In the genomic region with DNA sequence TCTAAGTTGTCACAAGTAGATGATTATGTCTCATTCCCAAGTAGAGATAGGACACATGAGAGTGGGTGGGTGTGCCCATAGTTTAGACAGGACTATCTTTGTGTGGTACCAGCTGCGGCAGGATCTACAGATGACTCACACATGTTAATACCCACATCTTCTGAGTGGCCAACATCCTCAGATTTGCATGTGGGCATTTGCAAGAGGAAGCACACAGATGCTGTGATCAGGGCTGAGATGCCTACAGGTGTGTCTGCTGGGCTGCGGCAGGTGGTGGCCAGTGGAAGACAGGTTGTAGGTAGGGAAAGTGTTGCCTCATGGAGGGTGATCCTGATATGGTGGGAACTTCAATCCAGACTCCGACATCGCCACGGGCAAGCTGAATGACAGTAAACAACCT, we compare ENCODE assay signal across 8 cellular contexts. TPM values are rescaled to one million over a fixed set of nuclear protein-coding genes. Genes with fewer than 3 reads are reported as not detected.
DNase-seq lines count a peak whose midpoint lies in the region; ATAC-seq and TF ChIP-seq lines count a peak whose summit lies in the region.

No MANE protein-coding gene starts in this region.

- H3K27me3 ChIP-seq in body of pancreas = no peaks in the 10 kb centered on the region

- DNase-seq in CD1c-positive myeloid dendritic cell (ENCODE audit: extremely low spot score) = peak; percentile 45
- DNase-seq in body of pancreas = peak in 2 of 4 donors; percentile 17 to 22
- DNase-seq in NCI-H446 (lab: John Stamatoyannopoulos, UW) = no peak
- no peak for DNase-seq in putamen (ENCODE audit: low spot score)
- no peak for DNase-seq in GDM1 (lab: John Stamatoyannopoulos, UW)
- no peak for DNase-seq in GM10248 (ENCODE audit: extremely low spot score)

- ATAC-seq in GM19372 (IDR thresholded peaks at IDR 0.05; ENCODE audit: low read depth, unreplicated experiment) (peak; percentile 47), HG03457 (IDR thresholded peaks at IDR 0.05; ENCODE audit: unreplicated experiment) (peak; percentile 68), body of pancreas (peak; percentile 27)

- peak overlapping the region in 3 of 4 donors; percentile 44 to 46 (median 46) for H3K27ac ChIP-seq in body of pancreas

- POLR2A ChIA-PET in GM10248 (lab: Yijun Ruan, JAX) = no interaction called here

- intact Hi-C loops in body of pancreas (cut with DNase I) = no loop called here

- TF ChIP-seq POLR2A in body of pancreas (IDR thresholded peaks at IDR 0.05) = no peak

- no peaks in the 10 kb centered on the region for H3K9me3 ChIP-seq in body of pancreas

- peaks cover 77% of the 10 kb centered on the region for H3K4me1 ChIP-seq in body of pancreas

- H3K4me3 ChIP-seq in body of pancreas = no peak overlapping the region

- no peaks in the 10 kb centered on the region for H3K36me3 ChIP-seq in body of pancreas (replicated peaks in 1 of 2; ENCODE audit: insufficient read depth in 1 of 2, low read depth in 2 of 2)

- TF ChIP-seq CTCF in body of pancreas (IDR thresholded peaks at IDR 0.05) (no peak), GM10248 (IDR thresholded peaks at IDR 0.05; ENCODE audit: control extremely low read depth, extremely low read depth, low read depth, missing control alignments) (no peak)

- 38 to 44% methylated on average over 4 to 5 of the region's 5 CpGs for whole genome bisulfite sequencing in body of pancreas, 2 donors

- CTCF ChIA-PET in GM10248 (lab: Yijun Ruan, JAX) = interaction anchor here (1.0 to 1.4 kb wide), 3 partner anchors 9 to 12 kb away, joined by 3 to 4 read pairs (median 3); no protein-coding TSS in a partner anchor

RNA-seq across cellular contexts. Expression of gene UTRN, which starts 50.8 kb away (rescaled TPM):
- total RNA-seq in body of pancreas = 100 to 1,000 TPM; 112 to 133 TPM
